ENCODE assay signal across 8 cellular contexts in the genomic region with DNA sequence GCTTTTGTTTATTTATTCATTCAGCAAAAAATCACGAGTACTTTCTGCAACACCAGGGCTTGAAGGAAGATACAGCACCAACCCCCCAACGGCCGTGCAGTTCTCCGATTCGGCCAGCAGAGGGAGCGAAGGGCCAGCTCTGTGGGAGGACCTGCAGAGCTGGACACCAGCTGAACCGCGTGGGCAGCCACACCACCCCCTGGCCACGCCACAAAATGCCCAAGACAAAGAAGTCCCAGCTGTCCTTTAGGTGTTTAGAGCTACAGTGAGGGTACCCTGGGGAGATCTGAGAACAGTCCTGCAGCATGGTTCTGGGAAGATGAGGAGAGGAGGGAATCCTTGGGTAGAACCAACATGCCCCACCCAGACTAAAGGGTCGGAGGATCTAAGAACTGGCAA.
DNase-seq lines count a peak whose midpoint lies in the region; ATAC-seq and TF ChIP-seq lines count a peak whose summit lies in the region.

No MANE protein-coding gene starts in this region.

- H3K4me1 Mint-ChIP-seq in activated T-cell treated with anti-CD3 and anti-CD28 coated beads, Interleukin-2, amount 50 U/mL, for 24 hours (ENCODE audit: low read depth): peaks cover 14% of the 10 kb centered on the region
- peaks cover 35% of the 10 kb centered on the region for H3K4me1 Mint-ChIP-seq in nephron
- H3K4me1 Mint-ChIP-seq in stimulated activated naive B cell treated with anti-CD40 and anti-IgM and Interleukin-4, amounts not matched to agents 10 μg/mL and 1 μg/mL and 100 μg/mL, for 72 hours: peaks cover 5 to 11% of the 10 kb centered on the region in 2 donors

- no peak overlapping the region for H3K27ac ChIP-seq in OCI-LY7 (ENCODE audit: low read depth, low read length, poor library complexity, severe bottlenecking)
- no peak overlapping the region for H3K27ac ChIP-seq in esophagus muscularis mucosa (replicated peaks in 1 of 4)

- WGBS in esophagus muscularis mucosa: 12% methylated on average over 10 of the region's 10 CpGs

- no peaks in the 10 kb centered on the region for H3K36me3 Mint-ChIP-seq in activated T-cell treated with anti-CD3 and anti-CD28 coated beads, Interleukin-2, amount 50 U/mL, for 24 hours (ENCODE audit: low read depth)
- peaks cover 13% of the 10 kb centered on the region for H3K36me3 Mint-ChIP-seq in nephron (ENCODE audit: low read depth)
- H3K36me3 Mint-ChIP-seq in stimulated activated naive B cell treated with anti-CD40 and anti-IgM and Interleukin-4, amounts not matched to agents 10 μg/mL and 1 μg/mL and 100 μg/mL, for 72 hours: no peaks in the 10 kb centered on the region

- H3K9me3 Mint-ChIP-seq in activated T-cell treated with anti-CD3 and anti-CD28 coated beads, Interleukin-2, amount 50 U/mL, for 24 hours: no peaks in the 10 kb centered on the region
- H3K9me3 Mint-ChIP-seq in nephron: peaks cover 2% of the 10 kb centered on the region
- H3K9me3 Mint-ChIP-seq in stimulated activated naive B cell treated with anti-CD40 and anti-IgM and Interleukin-4, amounts not matched to agents 10 μg/mL and 1 μg/mL and 100 μg/mL, for 72 hours: no peaks in the 10 kb centered on the region

- H3K27me3 ChIP-seq in esophagus muscularis mucosa: no peaks in the 10 kb centered on the region

- peak; percentile 90 for DNase-seq in AG08395 (ENCODE audit: low spot score)
- peak; percentile 60 for DNase-seq in OCI-LY7 (ENCODE audit: low spot score)
- DNase-seq in activated T-cell treated with anti-CD3 and anti-CD28 coated beads, Interleukin-2, amount 50 U/mL, for 24 hours: peak; percentile 86
- DNase-seq in esophagus muscularis mucosa (ENCODE audit: extremely low spot score): peak; percentile 96
- DNase-seq in stimulated activated naive B cell treated with anti-CD40 and anti-IgM and Interleukin-4, amounts not matched to agents 10 μg/mL and 1 μg/mL and 100 μg/mL, for 72 hours: peak; percentile 57

- no TSS peak for BruUV-seq in OCI-LY7 (replicated peaks; lab: Mats Ljungman, UMichigan)

- H3K27ac Mint-ChIP-seq in activated T-cell treated with anti-CD3 and anti-CD28 coated beads, Interleukin-2, amount 50 U/mL, for 24 hours: no peak overlapping the region
- no peak overlapping the region for H3K27ac Mint-ChIP-seq in nephron
- no peak overlapping the region for H3K27ac Mint-ChIP-seq in stimulated activated naive B cell treated with anti-CD40 and anti-IgM and Interleukin-4, amounts not matched to agents 10 μg/mL and 1 μg/mL and 100 μg/mL, for 72 hours

- TF ChIP-seq POLR2A in esophagus muscularis mucosa (IDR thresholded peaks at IDR 0.05; ENCODE audit: low read depth): no peak

- H3K79me2 ChIP-seq in OCI-LY7 (ENCODE audit: insufficient read depth, low read depth, low read length): no peaks in the 10 kb centered on the region

- no peak overlapping the region for H3K4me2 ChIP-seq in OCI-LY7 (ENCODE audit: low read length)

- no peaks in the 10 kb centered on the region for H3K9me2 ChIP-seq in OCI-LY7 (ENCODE audit: insufficient read depth, low read length)

- no peaks in the 10 kb centered on the region for H3K4me1 ChIP-seq in OCI-LY7 (ENCODE audit: insufficient read depth, low read length, poor library complexity, severe bottlenecking)
- peaks cover 4 to 7% (median 6%) of the 10 kb centered on the region in 4 donors for H3K4me1 ChIP-seq in esophagus muscularis mucosa

- H3K4me3 ChIP-seq in OCI-LY7 (ENCODE audit: low read depth, low read length, poor library complexity, severe bottlenecking): no peak overlapping the region
- H3K4me3 ChIP-seq in esophagus muscularis mucosa: no peak overlapping the region

- H4K20me1 ChIP-seq in OCI-LY7 (ENCODE audit: insufficient read depth, low read length): no peaks in the 10 kb centered on the region

- no peak overlapping the region for H3K4me3 Mint-ChIP-seq in activated T-cell treated with anti-CD3 and anti-CD28 coated beads, Interleukin-2, amount 50 U/mL, for 24 hours
- no peak overlapping the region for H3K4me3 Mint-ChIP-seq in nephron
- no peak overlapping the region for H3K4me3 Mint-ChIP-seq in stimulated activated naive B cell treated with anti-CD40 and anti-IgM and Interleukin-4, amounts not matched to agents 10 μg/mL and 1 μg/mL and 100 μg/mL, for 72 hours

- peak; percentile 99 for TF ChIP-seq CTCF in OCI-LY7 (conservative IDR thresholded peaks at IDR 0.05; ENCODE audit: low read length)
- TF ChIP-seq CTCF in esophagus muscularis mucosa (IDR thresholded peaks at IDR 0.05): peak; percentile 98 to 99 (median 99)
- peak; percentile 92 to 98 (median 93) for TF ChIP-seq CTCF in nephron (IDR thresholded peaks at IDR 0.05; ENCODE audit: unreplicated experiment in 3 of 3)

- no peaks in the 10 kb centered on the region for H3K27me3 Mint-ChIP-seq in activated T-cell treated with anti-CD3 and anti-CD28 coated beads, Interleukin-2, amount 50 U/mL, for 24 hours
- H3K27me3 Mint-ChIP-seq in nephron (ENCODE audit: low read depth): no peaks in the 10 kb centered on the region
- peaks cover 0 to 4% of the 10 kb centered on the region in 2 donors for H3K27me3 Mint-ChIP-seq in stimulated activated naive B cell treated with anti-CD40 and anti-IgM and Interleukin-4, amounts not matched to agents 10 μg/mL and 1 μg/mL and 100 μg/mL, for 72 hours

- no peaks in the 10 kb centered on the region for H3K9me3 ChIP-seq in OCI-LY7 (ENCODE audit: low read length)
- no peaks in the 10 kb centered on the region for H3K9me3 ChIP-seq in esophagus muscularis mucosa

- POLR2A ChIA-PET in OCI-LY7 (lab: Charles Lee): interaction anchor here (0.7 to 1.0 kb wide), 2 partner anchors 124 to 168 kb away, joined by 3 read pairs; no protein-coding TSS in a partner anchor

- peak; percentile 64 for ATAC-seq in GM18517 (IDR thresholded peaks at IDR 0.05; ENCODE audit: unreplicated experiment)
- peak; percentile 84 for ATAC-seq in HG03457 (IDR thresholded peaks at IDR 0.05; ENCODE audit: unreplicated experiment)
- peak; percentile 85 to 87 for ATAC-seq in stimulated activated naive B cell treated with anti-CD40 and anti-IgM and Interleukin-4, amounts not matched to agents 10 μg/mL and 1 μg/mL and 100 μg/mL, for 72 hours (replicated peaks)

- intact Hi-C loops in OCI-LY7 (cut with micrococcal nuclease; ENCODE audit: unreplicated experiment) (loop anchor here (1.0 to 10.0 kb wide), 4 partner anchors 83 to 432 kb away; partner anchors contain the start of gene RELL1), esophagus muscularis mucosa (cut with DNase I) (loop anchor here (2.0 to 5.0 kb wide), 3 partner anchors 84 to 432 kb away; partner anchors contain the start of gene RELL1)

- H3K36me3 ChIP-seq in OCI-LY7 (ENCODE audit: insufficient read depth, low read length) (no peaks in the 10 kb centered on the region; the same call in 1 of the 2 replicates), esophagus muscularis mucosa (no peaks in the 10 kb centered on the region)

- no peak overlapping the region for H2AFZ ChIP-seq in OCI-LY7 (ENCODE audit: low read length)

- CTCF ChIA-PET in OCI-LY7 (lab: Charles Lee; ENCODE audit: unreplicated experiment): interaction anchor here (1.8 kb wide), 1 partner anchor 199 kb away, joined by 5 read pairs; no protein-coding TSS in a partner anchor

- no peak for TF ChIP-seq EP300 in esophagus muscularis mucosa (IDR thresholded peaks at IDR 0.05)
